ENCODE assay signal across 8 cellular contexts in genomic region chrX:72018277-72019112, GRCh38.
A peak's percentile ranks its signal among the peaks of the same experiment; 100 is the strongest.
DNase-seq lines count a peak whose midpoint lies in the region; ATAC-seq and TF ChIP-seq lines count a peak whose summit lies in the region.

No MANE protein-coding gene starts in this region.

- no peaks in the 10 kb centered on the region for H3K9me3 Mint-ChIP-seq in activated T-cell treated with anti-CD3 and anti-CD28 coated beads, Interleukin-2, amount 50 U/mL, for 24 hours
- peaks cover 0 to 2% (median 0%) of the 10 kb centered on the region in 7 donors for H3K9me3 Mint-ChIP-seq in naive B cell

- no peak overlapping the region for H3K4me2 ChIP-seq in OCI-LY7 (ENCODE audit: low read length)

- no peak overlapping the region for H3K27ac Mint-ChIP-seq in activated T-cell treated with anti-CD3 and anti-CD28 coated beads, Interleukin-2, amount 50 U/mL, for 24 hours
- no peak overlapping the region for H3K27ac Mint-ChIP-seq in naive B cell

- no peak overlapping the region for H3K27ac ChIP-seq in OCI-LY7 (ENCODE audit: low read depth, low read length, poor library complexity, severe bottlenecking)

- no TSS peak for BruUV-seq in OCI-LY7 (replicated peaks; lab: Mats Ljungman, UMichigan)

- H3K36me3 Mint-ChIP-seq in activated T-cell treated with anti-CD3 and anti-CD28 coated beads, Interleukin-2, amount 50 U/mL, for 24 hours (ENCODE audit: low read depth) = no peaks in the 10 kb centered on the region
- no peaks in the 10 kb centered on the region for H3K36me3 Mint-ChIP-seq in naive B cell

- no peak overlapping the region for H3K4me3 ChIP-seq in OCI-LY7 (ENCODE audit: low read depth, low read length, poor library complexity, severe bottlenecking)

- intact Hi-C loops in OCI-LY7 (cut with micrococcal nuclease; ENCODE audit: unreplicated experiment) = no loop called here

- ATAC-seq in GM18907 (IDR thresholded peaks at IDR 0.05; ENCODE audit: unreplicated experiment) (peak; percentile 58), HG03460 (IDR thresholded peaks at IDR 0.05; ENCODE audit: unreplicated experiment) (peak; percentile 66), esophagus mucosa (peak; percentile 98), naive B cell (ENCODE audit: low read depth in 2 of 2) (peak; percentile 78 to 87)

- CTCF ChIA-PET in OCI-LY7 (lab: Charles Lee; ENCODE audit: unreplicated experiment) = no interaction called here

- TF ChIP-seq CTCF in AG09319 (IDR thresholded peaks at IDR 0.05; ENCODE audit: low read depth, low read length) (peak; percentile 19), OCI-LY7 (conservative IDR thresholded peaks at IDR 0.05; ENCODE audit: low read length) (peak; percentile 57)

- H3K4me1 Mint-ChIP-seq in activated T-cell treated with anti-CD3 and anti-CD28 coated beads, Interleukin-2, amount 50 U/mL, for 24 hours (ENCODE audit: low read depth) = peaks cover 25% of the 10 kb centered on the region
- H3K4me1 Mint-ChIP-seq in naive B cell = peaks cover 0 to 15% (median 0%) of the 10 kb centered on the region in 3 donors

- H3K36me3 ChIP-seq in OCI-LY7 (ENCODE audit: insufficient read depth, low read length) = no peaks in the 10 kb centered on the region

- POLR2A ChIA-PET in OCI-LY7 (lab: Charles Lee) = no interaction called here

- H3K4me1 ChIP-seq in OCI-LY7 (ENCODE audit: insufficient read depth, low read length, poor library complexity, severe bottlenecking) = no peaks in the 10 kb centered on the region

- H3K4me3 Mint-ChIP-seq in activated T-cell treated with anti-CD3 and anti-CD28 coated beads, Interleukin-2, amount 50 U/mL, for 24 hours = peak overlapping the region; percentile 37
- H3K4me3 Mint-ChIP-seq in naive B cell = peak overlapping the region in 4 of 8 donors; percentile 2 to 31 (median 26)

- H3K9me2 ChIP-seq in OCI-LY7 (ENCODE audit: insufficient read depth, low read length) = no peaks in the 10 kb centered on the region

- no peak overlapping the region for H2AFZ ChIP-seq in OCI-LY7 (ENCODE audit: low read length)

- no peaks in the 10 kb centered on the region for H4K20me1 ChIP-seq in OCI-LY7 (ENCODE audit: insufficient read depth, low read length)

- peaks cover 78% of the 10 kb centered on the region for H3K27me3 Mint-ChIP-seq in activated T-cell treated with anti-CD3 and anti-CD28 coated beads, Interleukin-2, amount 50 U/mL, for 24 hours
- H3K27me3 Mint-ChIP-seq in naive B cell = peaks cover 7 to 49% (median 23%) of the 10 kb centered on the region in 3 donors

- H3K9me3 ChIP-seq in OCI-LY7 (ENCODE audit: low read length) = no peaks in the 10 kb centered on the region

- H3K79me2 ChIP-seq in OCI-LY7 (ENCODE audit: insufficient read depth, low read depth, low read length) = no peaks in the 10 kb centered on the region

- peak; percentile 78 for DNase-seq in AG09319 (ENCODE audit: extremely low read depth, low read depth)
- peak; percentile 9 for DNase-seq in OCI-LY7 (ENCODE audit: low spot score)
- DNase-seq in activated T-cell treated with anti-CD3 and anti-CD28 coated beads, Interleukin-2, amount 50 U/mL, for 24 hours = peak; percentile 87
- peak; percentile 61 for DNase-seq in naive B cell
- DNase-seq in stimulated activated CD8-positive, alpha-beta memory T cell treated with anti-CD3 and anti-CD28 coated beads, Interleukin-7, amount 100 ng/mL, for 24 hours (ENCODE audit: low read depth) = peak; percentile 48

Comparison
In these comparisons a context has a peak if more than half of its experiments do, and no peak if none do; other contexts are left out.
1. DNase-seq: peak in every context shown above with its lines; median percentile 87 in activated T-cell treated with anti-CD3 and anti-CD28 coated beads, Interleukin-2, amount 50 U/mL, for 24 hours; 78 in AG09319; 61 in naive B cell; 48 in stimulated activated CD8-positive, alpha-beta memory T cell treated with anti-CD3 and anti-CD28 coated beads, Interleukin-7, amount 100 ng/mL, for 24 hours; 9 in OCI-LY7.